ENCODE assay signal across 8 cellular contexts in genomic region chr16:58026139-58026704, GRCh38. TPM values are rescaled to one million over a fixed set of nuclear protein-coding genes. Genes with fewer than 3 reads are reported as not detected.
DNase-seq lines count a peak whose midpoint lies in the region; ATAC-seq and TF ChIP-seq lines count a peak whose summit lies in the region.

No MANE protein-coding gene starts in this region.

- peak overlapping the region; percentile 64 for H3K9ac ChIP-seq in BLaER1

- ATAC-seq in GM19438 (IDR thresholded peaks at IDR 0.05; ENCODE audit: low read depth, unreplicated experiment), result peak; percentile 22
- peak; percentile 14 for ATAC-seq in left colon
- ATAC-seq in HG03039 (IDR thresholded peaks at IDR 0.05; ENCODE audit: unreplicated experiment), result no peak
- no peak for ATAC-seq in HG03469 (IDR thresholded peaks at IDR 0.05; ENCODE audit: unreplicated experiment)

- peaks cover 66% of the 10 kb centered on the region for H3K27me3 ChIP-seq in BLaER1
- peaks cover 0 to 16% (median 0%) of the 10 kb centered on the region in 3 donors for H3K27me3 ChIP-seq in stomach

- TF ChIP-seq EP300 in stomach (IDR thresholded peaks at IDR 0.05), result no peak

- peak overlapping the region; percentile 100 for H3K4me2 ChIP-seq in BLaER1

- intact Hi-C loops in left colon (cut with DNase I, micrococcal nuclease) (loop anchor here (10.0 kb wide), 3 partner anchors 99 to 219 kb away; partner anchors contain the start of genes CFAP20 (in 1 of the 2) and CSNK2A2 (in 1 of the 2)), stomach (cut with DNase I; ENCODE audit: low total_unique reads) (no loop called here)

- no peak for TF ChIP-seq CTCF in cardiac fibroblast (IDR thresholded peaks at IDR 0.05; ENCODE audit: low read depth, low read length)
- TF ChIP-seq CTCF in stomach (IDR thresholded peaks at IDR 0.05), result no peak

- no peaks in the 10 kb centered on the region for H3K9me3 ChIP-seq in BLaER1
- H3K9me3 ChIP-seq in stomach, result no peaks in the 10 kb centered on the region

- no peaks in the 10 kb centered on the region for H3K36me3 ChIP-seq in BLaER1
- H3K36me3 ChIP-seq in stomach, result no peaks in the 10 kb centered on the region

- DNase-seq in OCI-M1 (lab: John Stamatoyannopoulos, UW) (peak; percentile 46), cardiac fibroblast (ENCODE audit: low read depth in 2 of 2) (peak; percentile 56 to 57), left colon (peak; percentile 48 to 66), stomach (peak; percentile 66)

- peak overlapping the region; percentile 73 for H3K4me3 ChIP-seq in BLaER1
- H3K4me3 ChIP-seq in cardiac fibroblast (replicated peaks in 1 of 2; ENCODE audit: low read depth in 2 of 2, low read length in 2 of 2), result peak overlapping the region; percentile 56 to 61
- peak overlapping the region; percentile 80 to 95 (median 84) for H3K4me3 ChIP-seq in stomach

- H3K27ac ChIP-seq in BLaER1 (no peak overlapping the region), stomach (peak overlapping the region; percentile 89 to 94 (median 92))

- TF ChIP-seq POLR2A in stomach (IDR thresholded peaks at IDR 0.05), result no peak

- H3K4me1 ChIP-seq in BLaER1 (peaks cover 40% of the 10 kb centered on the region), stomach (peaks cover 69 to 96% (median 92%) of the 10 kb centered on the region in 4 donors)

- peaks cover 76% of the 10 kb centered on the region for H4K20me1 ChIP-seq in BLaER1

- WGBS in stomach, 5 donors, result 0 to 1% (median 0%) methylated on average over 18 to 65 of the region's 65 CpGs

RNA-seq across cellular contexts. Expression of gene MMP15, which starts 0.7 kb away (rescaled TPM):
- total RNA-seq in left colon, result 100 to 1,000 TPM; 113 to 127 TPM
- total RNA-seq in stomach, result 100 to 1,000 TPM in 1 of 5 donors, 10 to 100 TPM in 4; 19.3 to 140 (median 43.3) TPM
- 10 to 100 TPM in 2 of 3 donors, 1 to 10 TPM in 1; 8.1 to 24.0 (median 15.5) TPM for polyA plus RNA-seq in stomach

RNA-seq across cellular contexts. Expression of gene USB1, which starts 25.0 kb away (rescaled TPM):
- total RNA-seq in left colon (10 to 100 TPM; 42.6 to 43.8 TPM), stomach (10 to 100 TPM in 2 of 5 donors, 1 to 10 TPM in 3; 4.1 to 54.0 (median 8.1) TPM)
- 10 to 100 TPM; 18.9 to 28.6 (median 28.0) TPM for polyA plus RNA-seq in stomach

RNA-seq across cellular contexts. Expression of gene ZNF319, which starts 25.8 kb away (rescaled TPM):
- total RNA-seq in left colon (1 to 10 TPM; 5.0 to 7.9 TPM), stomach (10 to 100 TPM in 1 of 5 donors, 1 to 10 TPM in 3, not detected in 1; 2.4 to 11.0 (median 5.3) TPM)
- 1 to 10 TPM; 1.4 to 2.7 (median 2.2) TPM for polyA plus RNA-seq in stomach

RNA-seq across cellular contexts. Expression of gene CNGB1, which starts 55.3 kb away (rescaled TPM):
- under 1 TPM; 0.17 to 0.49 TPM for total RNA-seq in left colon
- total RNA-seq in stomach, result 10 to 100 TPM in 1 of 5 donors, under 1 TPM in 1, not detected in 3; 0.73 to 18.0 TPM
- polyA plus RNA-seq in stomach, result under 1 TPM in 1 of 3 donors, not detected in 2; 0.08 TPM

Comparison
In these comparisons a context has a peak if more than half of its experiments do, and no peak if none do; other contexts are left out.
1. ATAC-seq: peak in GM19438 (single experiment) and left colon (single experiment); none in HG03039 (single experiment) and HG03469 (single experiment).
2. Peak in every context shown above with its lines, with median percentiles within 50 percentile points of each other: H3K4me3 ChIP-seq and DNase-seq.